In genomic region chr5:31640024-31640423, GRCh38 we compare ENCODE assay signal across 13 cellular contexts. TPM values are rescaled to one million over a fixed set of nuclear protein-coding genes. Genes with fewer than 3 reads are reported as not detected.
DNase-seq lines count a peak whose midpoint lies in the region; ATAC-seq and TF ChIP-seq lines count a peak whose summit lies in the region.
"Had no signal": no experiment of that assay in that cellular context is flagged by ENCODE, and none has a peak within 500 bp of the region (broad histone marks: within the 10 kb centered on the region; RNA-seq: fewer than 3 reads in every experiment).

No MANE protein-coding gene starts in this region.

- H3K27ac ChIP-seq in caudate nucleus (ENCODE audit: low read depth, low read length), result peak overlapping the region; percentile 60
- H3K27ac ChIP-seq in testis, result no peak overlapping the region
- H3K27ac ChIP-seq: brain microvascular endothelial cell, foreskin keratinocyte had no signal

- ATAC-seq in HG02763 (IDR thresholded peaks at IDR 0.05; ENCODE audit: unreplicated experiment), result no peak

- no peaks in the 10 kb centered on the region for H3K9me3 ChIP-seq in testis

- peaks cover 3% of the 10 kb centered on the region for H3K27me3 Mint-ChIP-seq in activated naive CD4-positive, alpha-beta T cell treated with anti-CD3 and anti-CD28 coated beads for 36 hours (ENCODE audit: low read depth)
- peaks cover 3 to 8% (median 7%) of the 10 kb centered on the region in 3 donors for H3K27me3 Mint-ChIP-seq in immature natural killer cell (ENCODE audit: low read depth in 3 of 3)

- no peaks in the 10 kb centered on the region for H3K4me1 ChIP-seq in testis
- H3K4me1 ChIP-seq: foreskin keratinocyte had no signal

- no peaks in the 10 kb centered on the region for H3K9me3 Mint-ChIP-seq in activated naive CD4-positive, alpha-beta T cell treated with anti-CD3 and anti-CD28 coated beads for 36 hours
- H3K9me3 Mint-ChIP-seq in immature natural killer cell, result no peaks in the 10 kb centered on the region

- 26 to 30% methylated on average over 9 of the region's 9 CpGs for WGBS in testis, 2 donors

- H3K4me1 Mint-ChIP-seq in activated naive CD4-positive, alpha-beta T cell treated with anti-CD3 and anti-CD28 coated beads for 36 hours (ENCODE audit: low read depth), result peaks cover 9% of the 10 kb centered on the region
- H3K4me1 Mint-ChIP-seq in immature natural killer cell, result peaks cover 14 to 16% of the 10 kb centered on the region in 2 donors

- no peak for DNase-seq in activated naive CD4-positive, alpha-beta T cell treated with anti-CD3 and anti-CD28 coated beads for 36 hours
- DNase-seq in activated naive CD4-positive, alpha-beta T cell (lab: John Stamatoyannopoulos, UW), result no peak
- DNase-seq in caudate nucleus (lab: John Stamatoyannopoulos, UW) (peak in 7 of 61 donors; percentile 8 to 67 (median 53)), immature natural killer cell (no peak), testis (no peak), NCI-H2227 (lab: John Stamatoyannopoulos, UW; ENCODE audit: unreplicated experiment) (no peak), SIG-M5 treated with dmso at 0.1 percent for 504 hours (lab: John Stamatoyannopoulos, UW; ENCODE audit: unreplicated experiment) (no peak)
- DNase-seq: brain microvascular endothelial cell; foreskin keratinocyte; NCI-H2029; stimulated activated CD4-positive, alpha-beta T cell treated with anti-CD3 and anti-CD28 coated beads, Interleukin-4, amount 100 ng/mL, for 4 hours had no signal

- TF ChIP-seq POLR2A in testis (IDR thresholded peaks at IDR 0.05), result no peak

- no peaks in the 10 kb centered on the region for H3K36me3 Mint-ChIP-seq in activated naive CD4-positive, alpha-beta T cell treated with anti-CD3 and anti-CD28 coated beads for 36 hours (ENCODE audit: low read depth)
- H3K36me3 Mint-ChIP-seq in immature natural killer cell, result no peaks in the 10 kb centered on the region

- intact Hi-C loops in activated naive CD4-positive, alpha-beta T cell treated with anti-CD3 and anti-CD28 coated beads for 36 hours (cut with micrococcal nuclease), result no loop called here
- intact Hi-C loops in testis (cut with DNase I; ENCODE audit: low total_unique reads), result no loop called here

- H3K36me3 ChIP-seq in testis (ENCODE audit: low read depth, missing control alignments), result no peaks in the 10 kb centered on the region
- H3K36me3 ChIP-seq: brain microvascular endothelial cell had no signal

- H3K27me3 ChIP-seq in testis, result no peaks in the 10 kb centered on the region

- CTCF ChIA-PET in activated naive CD4-positive, alpha-beta T cell treated with anti-CD3 and anti-CD28 coated beads for 36 hours (lab: Charles Lee), result interaction anchor here (2.4 kb wide), 1 partner anchor 453 kb away, joined by 7 read pairs; no protein-coding TSS in a partner anchor

- peak overlapping the region; percentile 56 to 73 for H3K4me3 ChIP-seq in testis

- H3K27ac Mint-ChIP-seq in activated naive CD4-positive, alpha-beta T cell treated with anti-CD3 and anti-CD28 coated beads for 36 hours, result no peak overlapping the region
- no peak overlapping the region for H3K27ac Mint-ChIP-seq in immature natural killer cell

- TF ChIP-seq CTCF in testis (IDR thresholded peaks at IDR 0.05), result no peak

- H3K4me3 Mint-ChIP-seq in activated naive CD4-positive, alpha-beta T cell treated with anti-CD3 and anti-CD28 coated beads for 36 hours, result peak overlapping the region; percentile 23
- H3K4me3 Mint-ChIP-seq in immature natural killer cell, result peak overlapping the region in 3 of 5 donors; percentile 66 to 70 (median 69)

RNA-seq across cellular contexts. Expression of gene PDZD2, which starts 1.1 kb away (rescaled TPM):
- total RNA-seq in activated naive CD4-positive, alpha-beta T cell treated with anti-CD3 and anti-CD28 coated beads for 36 hours, result under 1 TPM; 0.05 to 0.25 TPM
- polyA plus RNA-seq in immature natural killer cell (under 1 TPM in 1 of 3 donors, not detected in 2; 0.37 TPM), testis (ENCODE audit: insufficient read depth, low read depth, low replicate concordance) (47.3 TPM)
- total RNA-seq in testis, result 10 to 100 TPM; 83.9 to 89.1 TPM
- total RNA-seq: myocyte had no signal

Comparison
In these comparisons a context has a peak if more than half of its experiments do, and no peak if none do; other contexts are left out.
1. RNA of gene PDZD2, which starts 1.1 kb away (total RNA-seq): 83.9 to 89.1 TPM in testis; 0.05 to 0.25 TPM in activated naive CD4-positive, alpha-beta T cell treated with anti-CD3 and anti-CD28 coated beads for 36 hours; every median in the first group is over 10 times any median in the second.